ENCODE assay signal across 15 cellular contexts in genomic region chr16:84940670-84941551, GRCh38.
DNase-seq lines count a peak whose midpoint lies in the region; ATAC-seq and TF ChIP-seq lines count a peak whose summit lies in the region.
"Had no signal": no experiment of that assay in that cellular context is flagged by ENCODE, and none has a peak within 500 bp of the region (broad histone marks: within the 10 kb centered on the region; RNA-seq: fewer than 3 reads in every experiment).

No MANE protein-coding gene starts in this region.

- no peak overlapping the region for H3K4me3 Mint-ChIP-seq in osteocyte (ENCODE audit: unreplicated experiment)

- no peak for ATAC-seq in HG03095 (IDR thresholded peaks at IDR 0.05; ENCODE audit: unreplicated experiment)

- H3K27me3 ChIP-seq in cardiac muscle cell: no peaks in the 10 kb centered on the region

- H3K27ac ChIP-seq in cardiac muscle cell: no peak overlapping the region
- H3K27ac ChIP-seq: SK-N-MC had no signal

- H3K9me3 ChIP-seq in cardiac muscle cell (ENCODE audit: low read depth): no peaks in the 10 kb centered on the region

- H3K27ac Mint-ChIP-seq in osteocyte (ENCODE audit: unreplicated experiment): peak overlapping the region; percentile 89

- H3K27me3 Mint-ChIP-seq in osteocyte (ENCODE audit: unreplicated experiment): no peaks in the 10 kb centered on the region

- no peaks in the 10 kb centered on the region for H3K9me3 Mint-ChIP-seq in osteocyte (ENCODE audit: unreplicated experiment)

- DNase-seq in AG08396 (ENCODE audit: low spot score) (peak; percentile 56), RPMI7951 (ENCODE audit: low read depth) (peak; percentile 71), cardiac muscle cell (ENCODE audit: low read depth in 1 of 2, low spot score in 1 of 2) (peak in 1 of 2 donors; percentile 30), osteocyte (ENCODE audit: extremely low spot score, unreplicated experiment) (no peak), NCI-H2196 treated with DMSO at 0.1 percent for 48 hours (lab: John Stamatoyannopoulos, UW; ENCODE audit: unreplicated experiment) (no peak), germinal center (ENCODE audit: low spot score) (no peak), NCI-H1105 treated with DMSO at 0.1 percent for 48 hours (lab: John Stamatoyannopoulos, UW) (no peak)
- DNase-seq: activated effector memory CD4-positive, alpha-beta T cell treated with Interleukin-2 at 50 U/mL for 16 hours; effector CD4-positive, alpha-beta T cell; GDM1; MV-4-11; stimulated activated CD4-positive, alpha-beta T cell treated with anti-CD3 and anti-CD28 coated beads, Interleukin-2, amount 100 ng/mL, for 24 hours; stimulated activated CD8-positive, alpha-beta memory T cell treated with anti-CD3 and anti-CD28 coated beads, Interleukin-4, amount 100 ng/mL, for 48 hours had no signal

- peaks cover 35% of the 10 kb centered on the region for H3K4me1 Mint-ChIP-seq in osteocyte (ENCODE audit: unreplicated experiment)

- peaks cover 3% of the 10 kb centered on the region for H3K36me3 Mint-ChIP-seq in osteocyte (ENCODE audit: unreplicated experiment)

- H3K36me3 ChIP-seq in cardiac muscle cell: no peaks in the 10 kb centered on the region

- H3K4me1 ChIP-seq in cardiac muscle cell (ENCODE audit: low read depth): no peaks in the 10 kb centered on the region

- H3K4me3 ChIP-seq in cardiac muscle cell: no peak overlapping the region
- H3K4me3 ChIP-seq: SK-N-MC had no signal

- TF ChIP-seq CTCF in cardiac muscle cell (IDR thresholded peaks at IDR 0.05; ENCODE audit: low read depth, low read length): peak; percentile 3
- TF ChIP-seq CTCF in osteocyte (IDR thresholded peaks at IDR 0.05): peak; percentile 19

Comparison
In these comparisons a context has a peak if more than half of its experiments do, and no peak if none do; other contexts are left out.
1. DNase-seq: peak in AG08396 (single experiment) and RPMI7951 (single experiment); none in osteocyte (single experiment), NCI-H2196 treated with DMSO at 0.1 percent for 48 hours (single experiment), germinal center (single experiment) and NCI-H1105 treated with DMSO at 0.1 percent for 48 hours (single experiment).